Comparison of ENCODE assay signal across 9 cellular contexts in the genomic region with DNA sequence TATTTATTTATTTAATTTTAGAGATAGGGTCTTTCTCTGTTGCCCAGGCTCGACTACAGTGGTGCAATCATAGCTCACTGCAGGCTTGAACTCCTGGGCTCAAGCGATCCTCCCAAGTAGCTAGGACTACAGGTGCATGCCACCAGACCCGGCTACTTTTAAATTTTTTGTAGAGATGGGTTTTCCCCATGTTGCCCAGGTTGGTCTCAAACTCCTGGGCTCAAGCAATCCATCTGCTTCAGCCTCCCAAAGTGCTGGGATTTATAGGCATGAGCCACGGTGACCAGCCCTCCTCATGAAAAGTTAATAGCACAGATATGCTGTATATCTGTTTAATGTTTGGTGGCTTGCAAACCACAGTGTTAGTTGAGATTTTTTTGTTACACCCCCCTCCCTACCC. TPM values are rescaled to one million over a fixed set of nuclear protein-coding genes. Genes with fewer than 3 reads are reported as not detected.
A peak's percentile ranks its signal among the peaks of the same experiment; 100 is the strongest.
DNase-seq lines count a peak whose midpoint lies in the region; ATAC-seq, FAIRE-seq and TF ChIP-seq lines count a peak whose summit lies in the region.
"Not testable (repeated sequence)": the region's sequence is repeated elsewhere in the genome, so short reads cannot be mapped to it uniquely, and the experiment has no call there.
"Had no signal": no experiment of that assay in that cellular context is flagged by ENCODE, and none has a peak within 500 bp of the region (broad histone marks: within the 10 kb centered on the region; RNA-seq: fewer than 3 reads in every experiment).

No MANE protein-coding gene starts in this region.

- H3K27ac ChIP-seq in DND-41 (ENCODE audit: low read length) (peak overlapping the region; percentile 95), OCI-LY1 (ENCODE audit: low read depth, low read length, poor library complexity, severe bottlenecking) (peak overlapping the region; percentile 100), K562 (ENCODE audit: extremely low read depth, low read depth, low read length) (peak overlapping the region; percentile 96)
- H3K27ac ChIP-seq in upper lobe of right lung: not testable (repeated sequence)

- peaks cover 35% of the 10 kb centered on the region for H3K36me3 Mint-ChIP-seq in activated CD4-positive, alpha-beta T cell treated with anti-CD3 and anti-CD28 coated beads for 36 hours (ENCODE audit: low read depth)
- H3K36me3 Mint-ChIP-seq in activated T-helper 2 cell treated with anti-CD3 and anti-CD28 coated beads, Interferon-gamma antibody, Interleukin-2, Interleukin-4, amounts not matched to agents 10 μg/mL and 5 μg/mL and 100 μg/mL, durations not matched to agents 14 hours and 24 hours and 36 hours (ENCODE audit: low read depth): peaks cover 27% of the 10 kb centered on the region
- not testable (repeated sequence) for H3K36me3 Mint-ChIP-seq in memory B cell

- not testable (repeated sequence) for TF ChIP-seq CTCF in DND-41 (IDR thresholded peaks at IDR 0.05; ENCODE audit: borderline replicate concordance, extremely low read depth, low read length, poor library complexity, severe bottlenecking); OCI-LY1 (IDR thresholded peaks at IDR 0.05; ENCODE audit: low read length); K562 (IDR thresholded peaks at IDR 0.05 in 2 of 3, conservative IDR thresholded peaks at IDR 0.05 in 1 of 3; ENCODE audit: insufficient read depth in 2 of 3, low read depth in 1 of 3, low read length in 3 of 3); upper lobe of right lung (IDR thresholded peaks at IDR 0.05)

- not testable (repeated sequence) for H3K9me2 ChIP-seq in OCI-LY1 (ENCODE audit: low read depth, low read length)

- H3K4me1 ChIP-seq in DND-41 (ENCODE audit: insufficient read depth, low read length) (peaks cover 94% of the 10 kb centered on the region), OCI-LY1 (ENCODE audit: insufficient read depth, low read length, severe bottlenecking) (peaks cover 59% of the 10 kb centered on the region), K562 (replicated peaks in 1 of 2; ENCODE audit: control insufficient read depth in 2 of 2, insufficient read depth in 2 of 2, low read length in 2 of 2) (peaks cover 68 to 69% of the 10 kb centered on the region in 2 experiments), upper lobe of right lung (peaks cover 72% of the 10 kb centered on the region)

- DNase-seq in DND-41; activated CD4-positive, alpha-beta T cell treated with anti-CD3 and anti-CD28 coated beads for 36 hours; activated T-helper 2 cell treated with anti-CD3 and anti-CD28 coated beads, Interferon-gamma antibody, Interleukin-2, Interleukin-4, amounts not matched to agents 10 μg/mL and 5 μg/mL and 100 μg/mL, durations not matched to agents 14 hours and 24 hours and 36 hours (ENCODE audit: low spot score); K562 (ENCODE audit: extremely low read depth in 1 of 4, low spot score in 3 of 4); memory B cell (ENCODE audit: low spot score in 2 of 2); upper lobe of right lung: not testable (repeated sequence)
- DNase-seq in posterior vena cava (ENCODE audit: low spot score): peak; percentile 15

- peaks cover 13% of the 10 kb centered on the region; the same call in 1 of the 2 replicates for H3K36me3 ChIP-seq in DND-41 (ENCODE audit: insufficient read depth, low read length)
- not testable (repeated sequence) for H3K36me3 ChIP-seq in OCI-LY1 (ENCODE audit: insufficient read depth, low read length); upper lobe of right lung
- H3K36me3 ChIP-seq in K562 (ENCODE audit: control insufficient read depth, insufficient read depth, low read length): peaks cover 24% of the 10 kb centered on the region; the same call in 2 of the 3 replicates

- peak overlapping the region; percentile 81 for H3K4me3 Mint-ChIP-seq in activated CD4-positive, alpha-beta T cell treated with anti-CD3 and anti-CD28 coated beads for 36 hours
- H3K4me3 Mint-ChIP-seq in activated T-helper 2 cell treated with anti-CD3 and anti-CD28 coated beads, Interferon-gamma antibody, Interleukin-2, Interleukin-4, amounts not matched to agents 10 μg/mL and 5 μg/mL and 100 μg/mL, durations not matched to agents 14 hours and 24 hours and 36 hours (ENCODE audit: low read depth): peak overlapping the region; percentile 98
- H3K4me3 Mint-ChIP-seq in memory B cell: not testable (repeated sequence)

- not testable (repeated sequence) for FAIRE-seq in K562 (lab: Jason Lieb, UNC)

- H3K27me3 Mint-ChIP-seq in activated CD4-positive, alpha-beta T cell treated with anti-CD3 and anti-CD28 coated beads for 36 hours; activated T-helper 2 cell treated with anti-CD3 and anti-CD28 coated beads, Interferon-gamma antibody, Interleukin-2, Interleukin-4, amounts not matched to agents 10 μg/mL and 5 μg/mL and 100 μg/mL, durations not matched to agents 14 hours and 24 hours and 36 hours (ENCODE audit: low read depth); memory B cell: not testable (repeated sequence)

- H3K4me3 ChIP-seq in DND-41 (ENCODE audit: low read depth in 1 of 2, low read length in 2 of 2): peak overlapping the region in 1 of 2 experiments; percentile 59; a peak in 2 of 4 replicates
- H3K4me3 ChIP-seq in OCI-LY1 (ENCODE audit: low read depth, low read length, poor library complexity, severe bottlenecking); K562: not testable (repeated sequence)
- H3K4me3 ChIP-seq in upper lobe of right lung: peak overlapping the region; percentile 48

- H3K9ac ChIP-seq in DND-41 (ENCODE audit: low read depth, low read length) (peak overlapping the region; percentile 86), OCI-LY1 (ENCODE audit: low read length) (peak overlapping the region; percentile 63; the same call in 1 of the 2 replicates), K562 (ENCODE audit: insufficient read depth in 1 of 2, low read depth in 2 of 2, low read length in 2 of 2) (peak overlapping the region in 1 of 2 experiments; percentile 50; a peak in 1 of 4 replicates)

- H3K4me2 ChIP-seq in DND-41 (ENCODE audit: insufficient read depth, low read length) (peak overlapping the region; percentile 78), OCI-LY1 (ENCODE audit: low read length) (peak overlapping the region; percentile 86; the same call in 1 of the 2 replicates), K562 (ENCODE audit: insufficient read depth, low read length) (peak overlapping the region; percentile 23)

- H2AFZ ChIP-seq in DND-41 (ENCODE audit: low read depth, low read length); OCI-LY1 (ENCODE audit: low read length); K562 (ENCODE audit: low read depth, low read length): not testable (repeated sequence)

- CTCF ChIA-PET in activated CD4-positive, alpha-beta T cell treated with anti-CD3 and anti-CD28 coated beads for 36 hours (lab: Charles Lee): interaction anchor here (1.4 to 10.6 kb wide), 3 partner anchors 13 to 56 kb away, joined by 3 to 140 read pairs (median 4); no protein-coding TSS in a partner anchor
- CTCF ChIA-PET in K562 (lab: Yijun Ruan, JAX; ENCODE audit: low intra/inter-chr PET ratio): not testable (repeated sequence)

- H3F3A ChIP-seq in OCI-LY1 (ENCODE audit: insufficient read depth, low read length): not testable (repeated sequence)

- WGBS in K562 (ENCODE audit: insufficient coverage, low coverage, missing lambda C conversion rate): 65% methylated on average over 4 of the region's 4 CpGs

- not testable (repeated sequence) for H3K27me3 ChIP-seq in DND-41 (ENCODE audit: insufficient read depth, low read length, poor library complexity); OCI-LY1 (ENCODE audit: insufficient read depth, low read length); K562 (ENCODE audit: control insufficient read depth in 2 of 2, insufficient read depth in 2 of 2, low read length in 2 of 2); upper lobe of right lung

- intact Hi-C loops in activated CD4-positive, alpha-beta T cell treated with anti-CD3 and anti-CD28 coated beads for 36 hours (cut with DNase I, micrococcal nuclease): loop anchor here (5.0 to 10.0 kb wide), 3 partner anchors 101 to 946 kb away; a partner anchor contains a TSS
- intact Hi-C loops in activated T-helper 2 cell treated with anti-CD3 and anti-CD28 coated beads, Interferon-gamma antibody, Interleukin-2, Interleukin-4, amounts not matched to agents 10 μg/mL and 5 μg/mL and 100 μg/mL, durations not matched to agents 14 hours and 24 hours and 36 hours (cut with micrococcal nuclease): loop anchor here (5.0 kb wide), 2 partner anchors 101 to 226 kb away; a partner anchor contains a TSS
- intact Hi-C loops in K562 (cut with micrococcal nuclease): loop anchor here (5.0 kb wide), 1 partner anchor 61 kb away; no protein-coding TSS in a partner anchor
- intact Hi-C loops in posterior vena cava (cut with DNase I); upper lobe of right lung (cut with DNase I): not testable (repeated sequence)

- ATAC-seq in DND-41 (ENCODE audit: insufficient read depth, low read depth); activated CD4-positive, alpha-beta T cell treated with anti-CD3 and anti-CD28 coated beads for 36 hours; K562; memory B cell (ENCODE audit: low read depth); upper lobe of right lung: not testable (repeated sequence)

- in situ Hi-C loops in K562 (cut with MboI): not testable (repeated sequence)

- not testable (repeated sequence) for H3K9me1 ChIP-seq in K562 (ENCODE audit: control insufficient read depth, insufficient read depth, low read length)

- H3K9me3 ChIP-seq in DND-41 (ENCODE audit: insufficient read depth, low read length, severe bottlenecking); OCI-LY1 (ENCODE audit: low read length); K562 (replicated peaks; ENCODE audit: control insufficient read depth, insufficient read depth, low read depth, low read length); upper lobe of right lung: not testable (repeated sequence)

- peaks cover 69% of the 10 kb centered on the region for H3K4me1 Mint-ChIP-seq in activated CD4-positive, alpha-beta T cell treated with anti-CD3 and anti-CD28 coated beads for 36 hours
- H3K4me1 Mint-ChIP-seq in activated T-helper 2 cell treated with anti-CD3 and anti-CD28 coated beads, Interferon-gamma antibody, Interleukin-2, Interleukin-4, amounts not matched to agents 10 μg/mL and 5 μg/mL and 100 μg/mL, durations not matched to agents 14 hours and 24 hours and 36 hours (ENCODE audit: low read depth): peaks cover 65% of the 10 kb centered on the region
- H3K4me1 Mint-ChIP-seq in memory B cell: peaks cover 48% of the 10 kb centered on the region

- not testable (repeated sequence) for TF ChIP-seq EP300 in K562 (IDR thresholded peaks at IDR 0.05; ENCODE audit: low read length)

- H4K20me1 ChIP-seq in DND-41 (ENCODE audit: insufficient read depth, low read length); OCI-LY1 (ENCODE audit: insufficient read depth, low read length); K562 (replicated peaks; ENCODE audit: control insufficient read depth, insufficient read depth, low read length): not testable (repeated sequence)

- TF ChIP-seq POLR2A in K562 (conservative IDR thresholded peaks at IDR 0.05): not testable (repeated sequence)

- peaks cover 78% of the 10 kb centered on the region for H3K79me2 ChIP-seq in DND-41 (ENCODE audit: insufficient read depth, low read length)
- H3K79me2 ChIP-seq in OCI-LY1 (ENCODE audit: insufficient read depth, low read length): not testable (repeated sequence)
- peaks cover 51% of the 10 kb centered on the region for H3K79me2 ChIP-seq in K562 (ENCODE audit: control insufficient read depth, insufficient read depth, low read length)

- not testable (repeated sequence) for BruUV-seq in K562 (replicated peaks; lab: Mats Ljungman, UMichigan)

- H3K27ac Mint-ChIP-seq in activated CD4-positive, alpha-beta T cell treated with anti-CD3 and anti-CD28 coated beads for 36 hours: peak overlapping the region; percentile 100
- peak overlapping the region; percentile 99 for H3K27ac Mint-ChIP-seq in activated T-helper 2 cell treated with anti-CD3 and anti-CD28 coated beads, Interferon-gamma antibody, Interleukin-2, Interleukin-4, amounts not matched to agents 10 μg/mL and 5 μg/mL and 100 μg/mL, durations not matched to agents 14 hours and 24 hours and 36 hours
- H3K27ac Mint-ChIP-seq in memory B cell: peak overlapping the region; percentile 93

- H3K9me3 Mint-ChIP-seq in activated CD4-positive, alpha-beta T cell treated with anti-CD3 and anti-CD28 coated beads for 36 hours (ENCODE audit: low read depth); activated T-helper 2 cell treated with anti-CD3 and anti-CD28 coated beads, Interferon-gamma antibody, Interleukin-2, Interleukin-4, amounts not matched to agents 10 μg/mL and 5 μg/mL and 100 μg/mL, durations not matched to agents 14 hours and 24 hours and 36 hours; memory B cell: not testable (repeated sequence)

- POLR2A ChIA-PET in activated CD4-positive, alpha-beta T cell treated with anti-CD3 and anti-CD28 coated beads for 36 hours (lab: Charles Lee): interaction anchor here (0.6 to 1.5 kb wide), 3 partner anchors 14 to 109 kb away, joined by 3 to 7 read pairs (median 4); a partner anchor contains a TSS
- POLR2A ChIA-PET in K562 (lab: Yijun Ruan, JAX): interaction anchor here (0.7 to 7.4 kb wide), 5 partner anchors 9 to 185 kb away, joined by 3 to 69 read pairs (median 4); no protein-coding TSS in a partner anchor

- TF ChIP-seq RAD21 in K562 (CRISPR knock-in tag; conservative IDR thresholded peaks at IDR 0.05 in 1 of 2, IDR thresholded peaks at IDR 0.05 in 1 of 2): not testable (repeated sequence)

RNA-seq across cellular contexts. Expression of a gene that starts 2.4 kb away (rescaled TPM):
- total RNA-seq in activated CD4-positive, alpha-beta T cell treated with anti-CD3 and anti-CD28 coated beads for 36 hours: 10 to 100 TPM; 31.0 to 36.9 TPM
- total RNA-seq in activated T-helper 2 cell treated with anti-CD3 and anti-CD28 coated beads, Interferon-gamma antibody, Interleukin-2, Interleukin-4, amounts not matched to agents 10 μg/mL and 5 μg/mL and 100 μg/mL, durations not matched to agents 14 hours and 24 hours and 36 hours: 52.1 and 55.6 TPM in 2 replicates
- 0.35 and 0.79 TPM in 2 replicates for total RNA-seq in K562 (2011; cell fraction: chromatin; rRNA removed; ENCODE audit: low replicate concordance)
- 1.1 and 1.5 TPM in 2 replicates for total RNA-seq in K562 (2011; cell fraction: nucleolus; rRNA removed)
- 0.59 and 0.69 TPM in 2 replicates for total RNA-seq in K562 (2011; cell fraction: nucleoplasm; rRNA removed)
- total RNA-seq in K562 (2014; rRNA removed) (1.7 and 3.4 TPM in 2 replicates), K562 (2014; rRNA removed; fragmentation: Illumina TruSeq; extraction: Trizol) (0.54 and 0.76 TPM in 2 replicates), K562 (2015; rRNA removed; fragmentation: Illumina TruSeq; extraction: Trizol) (10.2 TPM in 2 replicates), K562 (2021) (2.2 and 2.5 TPM in 2 replicates), posterior vena cava (10 to 100 TPM in 1 of 2 donors, 1 to 10 TPM in 1; 5.1 to 14.4 TPM), upper lobe of right lung (31.9 TPM)
- polyA plus RNA-seq in K562 (2011; rRNA removed) (1.4 and 1.6 TPM in 2 replicates), K562 (2014; fragmentation: Illumina TruSeq; extraction: Trizol) (3.3 and 3.9 TPM in 2 replicates), K562 (2014; fragmentation: Nextera tagmentation; extraction: Ambion mirVana) (under 1 TPM; 0.22 to 0.34 TPM), K562 (2014; rRNA removed) (1.2 and 2.8 TPM in 2 replicates)
- polyA plus RNA-seq in K562 (2011; cell fraction: cytosol; rRNA removed): 1.9 and 6.8 TPM in 2 replicates
- 0.60 and 0.92 TPM in 2 replicates for polyA plus RNA-seq in K562 (2011; cell fraction: nucleus; rRNA removed)
- polyA plus RNA-seq in K562 (2012): 9.4 and 9.9 TPM in 2 replicates
- 0.48 and 1.1 TPM in 2 replicates for polyA minus RNA-seq in K562 (2011; rRNA and poly(A)+ RNA removed)
- 0.91 and 0.95 TPM in 2 replicates for polyA minus RNA-seq in K562 (2011; cell fraction: cytosol; rRNA and poly(A)+ RNA removed)
- polyA minus RNA-seq in K562 (2011; cell fraction: nucleus; rRNA and poly(A)+ RNA removed): 0.27 and 0.44 TPM in 2 replicates

RNA-seq across cellular contexts. Expression of a gene that starts 33.4 kb away (rescaled TPM):
- total RNA-seq in activated CD4-positive, alpha-beta T cell treated with anti-CD3 and anti-CD28 coated beads for 36 hours: under 1 TPM; 0.21 to 0.28 TPM
- not detected in 2 replicates for total RNA-seq in activated T-helper 2 cell treated with anti-CD3 and anti-CD28 coated beads, Interferon-gamma antibody, Interleukin-2, Interleukin-4, amounts not matched to agents 10 μg/mL and 5 μg/mL and 100 μg/mL, durations not matched to agents 14 hours and 24 hours and 36 hours
- not detected in 2 replicates for total RNA-seq in K562 (2011; cell fraction: chromatin; rRNA removed; ENCODE audit: low replicate concordance)
- not detected in 2 replicates for total RNA-seq in K562 (2011; cell fraction: nucleolus; rRNA removed)
- not detected in 2 replicates for total RNA-seq in K562 (2011; cell fraction: nucleoplasm; rRNA removed)
- total RNA-seq in K562 (2014; rRNA removed): not detected in 2 replicates
- total RNA-seq in K562 (2014; rRNA removed; fragmentation: Illumina TruSeq; extraction: Trizol): not detected in 2 replicates
- total RNA-seq in K562 (2015; rRNA removed; fragmentation: Illumina TruSeq; extraction: Trizol): not detected in 2 replicates
- 0.18 TPM in 1 of 2 replicates, not detected in the other for total RNA-seq in K562 (2021)
- not detected in 2 replicates for polyA plus RNA-seq in K562 (2011; rRNA removed)
- polyA plus RNA-seq in K562 (2011; cell fraction: cytosol; rRNA removed): 0.01 TPM in 1 of 2 replicates, not detected in the other
- polyA plus RNA-seq in K562 (2011; cell fraction: nucleus; rRNA removed): not detected in 2 replicates
- 0.11 TPM in 1 of 2 replicates, not detected in the other for polyA plus RNA-seq in K562 (2012)
- polyA plus RNA-seq in K562 (2014; fragmentation: Illumina TruSeq; extraction: Trizol): not detected in 2 replicates
- polyA plus RNA-seq in K562 (2014; fragmentation: Nextera tagmentation; extraction: Ambion mirVana): not detected
- polyA plus RNA-seq in K562 (2014; rRNA removed): not detected in 2 replicates
- polyA minus RNA-seq in K562 (2011; rRNA and poly(A)+ RNA removed): not detected in 2 replicates
- polyA minus RNA-seq in K562 (2011; cell fraction: cytosol; rRNA and poly(A)+ RNA removed): not detected in 2 replicates
- not detected in 2 replicates for polyA minus RNA-seq in K562 (2011; cell fraction: nucleus; rRNA and poly(A)+ RNA removed)
- total RNA-seq in posterior vena cava: 10 to 100 TPM; 12.7 to 72.5 TPM
- total RNA-seq in upper lobe of right lung: 43.8 TPM
- total RNA-seq: lung microvascular endothelial cell had no signal

Comparison
In these comparisons a context has a peak if more than half of its experiments do, and no peak if none do; other contexts are left out.
1. H3K4me2 ChIP-seq: peak in every context shown above with its lines; median percentile 86 in OCI-LY1; 78 in DND-41; 23 in K562.
2. RNA of a gene that starts 33.4 kb away (total RNA-seq): 12.7 to 72.5 TPM in posterior vena cava and 43.8 TPM in upper lobe of right lung (single experiment); 0.21 to 0.28 TPM in activated CD4-positive, alpha-beta T cell treated with anti-CD3 and anti-CD28 coated beads for 36 hours, not detected in activated T-helper 2 cell treated with anti-CD3 and anti-CD28 coated beads, Interferon-gamma antibody, Interleukin-2, Interleukin-4, amounts not matched to agents 10 μg/mL and 5 μg/mL and 100 μg/mL, durations not matched to agents 14 hours and 24 hours and 36 hours and 0.18 TPM in K562; every median in the first group is over 10 times any median in the second.
3. Peak in every context shown above with its lines, with median percentiles within 50 percentile points of each other: H3K27ac Mint-ChIP-seq.